Comparison of ENCODE assay signal across 20 cellular contexts in the genomic region with DNA sequence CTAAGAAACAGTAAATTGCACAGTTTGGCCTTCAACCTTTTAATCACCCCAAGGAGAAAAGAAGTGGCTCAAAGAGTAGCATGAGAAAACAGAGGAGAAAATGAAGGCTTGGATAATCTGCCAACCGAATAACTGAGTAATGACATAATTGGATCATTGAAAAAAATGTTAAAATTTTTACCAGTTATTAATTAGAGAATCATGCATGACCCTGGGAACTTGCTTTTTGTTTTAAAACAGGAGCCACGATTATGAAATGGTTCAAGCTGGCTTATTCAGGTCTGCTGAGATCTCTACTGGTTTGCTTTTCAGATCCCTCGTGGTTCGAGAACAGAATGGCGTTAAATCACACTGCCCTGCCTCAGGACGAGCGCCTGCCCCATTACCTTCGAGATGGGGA. TPM values are rescaled to one million over a fixed set of nuclear protein-coding genes. Genes with fewer than 3 reads are reported as not detected.
"Had no signal": no experiment of that assay in that cellular context is flagged by ENCODE, and none has a peak within 500 bp of the region (broad histone marks: within the 10 kb centered on the region; RNA-seq: fewer than 3 reads in every experiment).

A gene with protein sequence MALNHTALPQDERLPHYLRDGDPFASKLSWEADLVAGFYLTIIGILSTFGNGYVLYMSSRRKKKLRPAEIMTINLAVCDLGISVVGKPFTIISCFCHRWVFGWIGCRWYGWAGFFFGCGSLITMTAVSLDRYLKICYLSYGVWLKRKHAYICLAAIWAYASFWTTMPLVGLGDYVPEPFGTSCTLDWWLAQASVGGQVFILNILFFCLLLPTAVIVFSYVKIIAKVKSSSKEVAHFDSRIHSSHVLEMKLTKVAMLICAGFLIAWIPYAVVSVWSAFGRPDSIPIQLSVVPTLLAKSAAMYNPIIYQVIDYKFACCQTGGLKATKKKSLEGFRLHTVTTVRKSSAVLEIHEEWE (plus strand): TSS at position 301 of the 400 bp plus-strand sequence. CDS start 35 bp downstream, at position 336.

- H3K4me3 Mint-ChIP-seq: activated naive CD4-positive, alpha-beta T cell treated with anti-CD3 and anti-CD28 coated beads, Interleukin-2, amount 50 U/mL, for 24 hours; memory B cell; neural crest cell; stimulated activated naive B cell treated with anti-CD40 and anti-IgM and Interleukin-4, amounts not matched to agents 10 μg/mL and 1 μg/mL and 100 μg/mL, for 72 hours had no signal

- H3K4me1 Mint-ChIP-seq: memory B cell had no signal

- H3K4me3 ChIP-seq: esophagus muscularis mucosa, left lung, right atrium auricular region, spleen had no signal

- DNase-seq: activated effector memory CD4-positive, alpha-beta T cell treated with Interleukin-2 at 50 U/mL for 16 hours; activated T-cell treated with anti-CD3 and anti-CD28 coated beads, Interleukin-2, amount 50 U/mL, for 1 hour; dorsolateral prefrontal cortex; foreskin melanocyte; head of caudate nucleus; islet precursor cell; left lung; spleen; stimulated activated CD4-positive, alpha-beta T cell treated with anti-CD3 and anti-CD28 coated beads, Interleukin-2, amount 100 ng/mL, for 24 hours; stimulated activated naive B cell treated with anti-CD40 and anti-IgM and Interleukin-4, amounts not matched to agents 10 μg/mL and 1 μg/mL and 100 μg/mL, for 72 hours; T-helper 2 cell; trophoblast cell had no signal

- H3K27ac ChIP-seq: esophagus muscularis mucosa, left lung, right atrium auricular region, spleen had no signal

- H3K4me1 ChIP-seq: right atrium auricular region had no signal

- H3K36me3 Mint-ChIP-seq: activated naive CD4-positive, alpha-beta T cell treated with anti-CD3 and anti-CD28 coated beads, Interleukin-2, amount 50 U/mL, for 24 hours; memory B cell; stimulated activated naive B cell treated with anti-CD40 and anti-IgM and Interleukin-4, amounts not matched to agents 10 μg/mL and 1 μg/mL and 100 μg/mL, for 72 hours had no signal

- H3K9me3 ChIP-seq: esophagus muscularis mucosa, left lung, right atrium auricular region, spleen had no signal

- H3K9me3 Mint-ChIP-seq: activated naive CD4-positive, alpha-beta T cell treated with anti-CD3 and anti-CD28 coated beads, Interleukin-2, amount 50 U/mL, for 24 hours; memory B cell; neural crest cell; stimulated activated naive B cell treated with anti-CD40 and anti-IgM and Interleukin-4, amounts not matched to agents 10 μg/mL and 1 μg/mL and 100 μg/mL, for 72 hours had no signal

- H3K27me3 ChIP-seq: esophagus muscularis mucosa, left lung, right atrium auricular region had no signal

- H3K27ac Mint-ChIP-seq: activated naive CD4-positive, alpha-beta T cell treated with anti-CD3 and anti-CD28 coated beads, Interleukin-2, amount 50 U/mL, for 24 hours; memory B cell had no signal

- FAIRE-seq: TTC549 had no signal

- H3K36me3 ChIP-seq: esophagus muscularis mucosa, left lung, right atrium auricular region, spleen had no signal

RNA-seq across cellular contexts. Expression of the gene that starts here (rescaled TPM):
- total RNA-seq: cerebellum, esophagus muscularis mucosa, left lung, neural crest cell, right atrium auricular region, spleen, subcutaneous adipose tissue had no signal
- polyA plus RNA-seq: spleen had no signal
